Comparison of ENCODE assay signal across 8 cellular contexts in the genomic region with DNA sequence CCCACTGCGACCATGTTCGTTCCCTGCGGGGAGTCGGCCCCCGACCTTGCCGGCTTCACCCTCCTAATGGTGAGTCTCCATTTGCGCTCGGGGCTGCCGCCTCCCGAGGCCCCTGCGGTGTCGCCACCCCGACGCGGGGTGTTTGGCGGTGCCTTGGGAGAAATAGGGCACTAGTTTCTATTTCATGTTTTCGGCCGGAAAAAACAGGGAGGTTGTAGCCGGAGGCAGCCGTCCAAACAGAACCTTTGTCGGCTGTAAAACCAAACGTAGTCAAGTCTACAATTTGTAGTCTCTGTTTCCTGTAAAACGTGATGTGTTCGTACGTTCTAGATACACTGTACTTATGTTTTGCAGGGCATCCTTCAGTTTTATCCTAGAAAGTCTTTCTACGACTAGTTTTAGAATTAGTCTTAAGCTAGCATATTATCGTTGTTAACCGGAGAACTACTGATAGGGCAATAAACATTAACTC. TPM values are rescaled to one million over a fixed set of nuclear protein-coding genes. Genes with fewer than 3 reads are reported as not detected.
DNase-seq lines count a peak whose midpoint lies in the region; ATAC-seq and TF ChIP-seq lines count a peak whose summit lies in the region.

No MANE protein-coding gene starts in this region.

- no peak for TF ChIP-seq CTCF in CD4-positive, alpha-beta T cell (IDR thresholded peaks at IDR 0.05)
- TF ChIP-seq CTCF in HEK293 (tag by site-specific recombination; IDR thresholded peaks at IDR 0.05) = no peak
- TF ChIP-seq CTCF in thyroid gland (IDR thresholded peaks at IDR 0.05) = no peak
- no peak for TF ChIP-seq CTCF in GM10266 (IDR thresholded peaks at IDR 0.05; ENCODE audit: control insufficient read depth, insufficient read depth, low read depth, missing control alignments)

- H3K4me3 ChIP-seq in HEK293 (ENCODE audit: low read depth, low read length) (peak overlapping the region; percentile 87), thyroid gland (replicated peaks in 1 of 3) (peak overlapping the region; percentile 69 to 95 (median 80))

- no peaks in the 10 kb centered on the region for H3K9me3 Mint-ChIP-seq in CD4-positive, alpha-beta T cell
- no peaks in the 10 kb centered on the region for H3K9me3 Mint-ChIP-seq in activated naive CD8-positive, alpha-beta T cell (ENCODE audit: low read depth)

- DNase-seq in CD4-positive, alpha-beta T cell = no peak
- DNase-seq in thyroid gland = no peak
- DNase-seq in GM10266 (ENCODE audit: extremely low spot score) = no peak
- DNase-seq in Ammon's horn (ENCODE audit: low spot score) = no peak
- no peak for DNase-seq in NCI-H2196 treated with DMSO at 0.1 percent for 48 hours (lab: John Stamatoyannopoulos, UW; ENCODE audit: unreplicated experiment)

- H3K27ac ChIP-seq in CD4-positive, alpha-beta T cell (ENCODE audit: low read depth, low read length) = peak overlapping the region; percentile 88
- H3K27ac ChIP-seq in HEK293 (ENCODE audit: extremely low read depth, low read depth, low read length) (peak overlapping the region; percentile 99), layer of hippocampus (ENCODE audit: low read depth, low read length) (peak overlapping the region; percentile 100), thyroid gland (peak overlapping the region; percentile 97 to 99 (median 99))

- H3K9me3 ChIP-seq in CD4-positive, alpha-beta T cell (ENCODE audit: control insufficient read depth, low read length) = no peaks in the 10 kb centered on the region
- H3K9me3 ChIP-seq in HEK293 (ENCODE audit: control insufficient read depth, insufficient read depth, low read depth, low read length) (no peaks in the 10 kb centered on the region), thyroid gland (no peaks in the 10 kb centered on the region)

- ATAC-seq in CD4-positive, alpha-beta T cell (ENCODE audit: poor library complexity) = peak; percentile 49

- H3K36me3 Mint-ChIP-seq in CD4-positive, alpha-beta T cell (ENCODE audit: low read depth) = peaks cover 63% of the 10 kb centered on the region
- H3K36me3 Mint-ChIP-seq in activated naive CD8-positive, alpha-beta T cell = peaks cover 12% of the 10 kb centered on the region

- H3K36me3 ChIP-seq in HEK293 (ENCODE audit: control insufficient read depth in 2 of 2, insufficient read depth in 1 of 2, low read length in 2 of 2) (peaks cover 35 to 42% of the 10 kb centered on the region in 2 experiments), thyroid gland (peaks cover 8 to 18% of the 10 kb centered on the region in 2 donors)

- CTCF ChIA-PET in CD4-positive, alpha-beta T cell (lab: Charles Lee) = interaction anchor here (1.3 kb wide), 2 partner anchors 231 to 326 kb away, joined by 3 to 4 read pairs; a partner anchor contains a TSS
- CTCF ChIA-PET in HEK293 (lab: Yijun Ruan, JAX) = interaction anchor here (0.7 to 3.2 kb wide), 2 partner anchors 232 to 1048 kb away, joined by 3 to 12 read pairs; no protein-coding TSS in a partner anchor

- 0% methylated on average over 16 to 19 of the region's 28 CpGs for WGBS in thyroid gland, 2 donors

- no peaks in the 10 kb centered on the region for H3K27me3 ChIP-seq in CD4-positive, alpha-beta T cell (ENCODE audit: control insufficient read depth, insufficient read depth, low read length)
- no peaks in the 10 kb centered on the region for H3K27me3 ChIP-seq in layer of hippocampus (ENCODE audit: control insufficient read depth, insufficient read depth, low read length)
- H3K27me3 ChIP-seq in thyroid gland = no peaks in the 10 kb centered on the region

- no peak for TF ChIP-seq POLR2A in thyroid gland (IDR thresholded peaks at IDR 0.05)

- peaks cover 57% of the 10 kb centered on the region for H3K4me1 Mint-ChIP-seq in CD4-positive, alpha-beta T cell (ENCODE audit: low read depth)
- H3K4me1 Mint-ChIP-seq in activated naive CD8-positive, alpha-beta T cell (ENCODE audit: low read depth) = peaks cover 53% of the 10 kb centered on the region

- POLR2A ChIA-PET in CD4-positive, alpha-beta T cell (lab: Charles Lee) = interaction anchor here (0.7 to 3.3 kb wide), 9 partner anchors 12 to 910 kb away, joined by 3 to 40 read pairs (median 8); a partner anchor contains a TSS
- POLR2A ChIA-PET in HEK293 (lab: Yijun Ruan, JAX) = interaction anchor here (0.6 to 3.8 kb wide), 11 partner anchors 9 to 326 kb away, joined by 3 to 19 read pairs (median 3); a partner anchor contains a TSS

- peak overlapping the region; percentile 94 for H3K4me3 Mint-ChIP-seq in CD4-positive, alpha-beta T cell
- H3K4me3 Mint-ChIP-seq in activated naive CD8-positive, alpha-beta T cell = peak overlapping the region; percentile 97

- H3K27ac Mint-ChIP-seq in CD4-positive, alpha-beta T cell = peak overlapping the region; percentile 85
- peak overlapping the region; percentile 99 for H3K27ac Mint-ChIP-seq in activated naive CD8-positive, alpha-beta T cell

- no peaks in the 10 kb centered on the region for H3K27me3 Mint-ChIP-seq in CD4-positive, alpha-beta T cell
- no peaks in the 10 kb centered on the region for H3K27me3 Mint-ChIP-seq in activated naive CD8-positive, alpha-beta T cell

- H3K4me1 ChIP-seq in HEK293 (ENCODE audit: control insufficient read depth, insufficient read depth, low read length) (peaks cover 6% of the 10 kb centered on the region; the same call in 1 of the 2 replicates), thyroid gland (peaks cover 6 to 17% of the 10 kb centered on the region in 2 donors)

- intact Hi-C loops in CD4-positive, alpha-beta T cell (cut with DNase I, micrococcal nuclease) = loop anchor here (2.0 to 5.0 kb wide), 6 partner anchors 42 to 1024 kb away; a partner anchor contains a TSS
- intact Hi-C loops in thyroid gland (cut with DNase I) = no loop called here

TF ChIP-seq in HEK293, 187 proteins besides CTCF, POLR2A, EP300 and RAD21 (continues in another document):
- TF ChIP-seq KLF9 (tag by site-specific recombination; IDR thresholded peaks at IDR 0.05; ENCODE audit: low read depth) (no peak), ZEB2 (tag by site-specific recombination; IDR thresholded peaks at IDR 0.05) (peak; percentile 16; the same call in 1 of the 2 replicates), ZNF292 (tag by site-specific recombination; IDR thresholded peaks at IDR 0.05; ENCODE audit: borderline replicate concordance, low read depth) (no peak), ZNF747 (tag by site-specific recombination; IDR thresholded peaks at IDR 0.05) (no peak), ZNF585B (tag by site-specific recombination; IDR thresholded peaks at IDR 0.05) (no peak), ZNF530 (tag by site-specific recombination; IDR thresholded peaks at IDR 0.05; ENCODE audit: low read depth) (no peak), ZNF350 (tag by site-specific recombination; IDR thresholded peaks at IDR 0.05) (no peak), ZNF174 (tag by site-specific recombination; IDR thresholded peaks at IDR 0.05) (no peak), ZIC2 (tag by site-specific recombination; IDR thresholded peaks at IDR 0.05) (peak; percentile 94; the same call in 1 of the 2 replicates), ZNF214 (tag by site-specific recombination; IDR thresholded peaks at IDR 0.05; ENCODE audit: borderline replicate concordance) (no peak), ZNF785 (tag by site-specific recombination; IDR thresholded peaks at IDR 0.05) (no peak), ZBTB20 (tag by site-specific recombination; IDR thresholded peaks at IDR 0.05) (peak; percentile 55), ZXDB (tag by site-specific recombination; IDR thresholded peaks at IDR 0.05) (peak; percentile 76; the same call in 1 of the 2 replicates)
- TF ChIP-seq, protein P1, sequence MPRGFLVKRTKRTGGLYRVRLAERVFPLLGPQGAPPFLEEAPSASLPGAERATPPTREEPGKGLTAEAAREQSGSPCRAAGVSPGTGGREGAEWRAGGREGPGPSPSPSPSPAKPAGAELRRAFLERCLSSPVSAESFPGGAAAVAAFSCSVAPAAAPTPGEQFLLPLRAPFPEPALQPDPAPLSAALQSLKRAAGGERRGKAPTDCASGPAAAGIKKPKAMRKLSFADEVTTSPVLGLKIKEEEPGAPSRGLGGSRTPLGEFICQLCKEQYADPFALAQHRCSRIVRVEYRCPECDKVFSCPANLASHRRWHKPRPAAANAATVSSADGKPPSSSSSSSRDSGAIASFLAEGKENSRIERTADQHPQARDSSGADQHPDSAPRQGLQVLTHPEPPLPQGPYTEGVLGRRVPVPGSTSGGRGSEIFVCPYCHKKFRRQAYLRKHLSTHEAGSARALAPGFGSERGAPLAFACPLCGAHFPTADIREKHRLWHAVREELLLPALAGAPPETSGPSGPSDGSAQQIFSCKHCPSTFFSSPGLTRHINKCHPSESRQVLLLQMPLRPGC (tag by site-specific recombination; IDR thresholded peaks at IDR 0.05) = no peak
- TF ChIP-seq, protein P2, sequence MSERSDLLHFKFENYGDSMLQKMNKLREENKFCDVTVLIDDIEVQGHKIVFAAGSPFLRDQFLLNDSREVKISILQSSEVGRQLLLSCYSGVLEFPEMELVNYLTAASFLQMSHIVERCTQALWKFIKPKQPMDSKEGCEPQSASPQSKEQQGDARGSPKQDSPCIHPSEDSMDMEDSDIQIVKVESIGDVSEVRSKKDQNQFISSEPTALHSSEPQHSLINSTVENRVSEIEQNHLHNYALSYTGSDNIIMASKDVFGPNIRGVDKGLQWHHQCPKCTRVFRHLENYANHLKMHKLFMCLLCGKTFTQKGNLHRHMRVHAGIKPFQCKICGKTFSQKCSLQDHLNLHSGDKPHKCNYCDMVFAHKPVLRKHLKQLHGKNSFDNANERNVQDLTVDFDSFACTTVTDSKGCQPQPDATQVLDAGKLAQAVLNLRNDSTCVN (tag by site-specific recombination; optimal IDR thresholded peaks at IDR 0.05) = no peak
- TF ChIP-seq, protein P3, sequence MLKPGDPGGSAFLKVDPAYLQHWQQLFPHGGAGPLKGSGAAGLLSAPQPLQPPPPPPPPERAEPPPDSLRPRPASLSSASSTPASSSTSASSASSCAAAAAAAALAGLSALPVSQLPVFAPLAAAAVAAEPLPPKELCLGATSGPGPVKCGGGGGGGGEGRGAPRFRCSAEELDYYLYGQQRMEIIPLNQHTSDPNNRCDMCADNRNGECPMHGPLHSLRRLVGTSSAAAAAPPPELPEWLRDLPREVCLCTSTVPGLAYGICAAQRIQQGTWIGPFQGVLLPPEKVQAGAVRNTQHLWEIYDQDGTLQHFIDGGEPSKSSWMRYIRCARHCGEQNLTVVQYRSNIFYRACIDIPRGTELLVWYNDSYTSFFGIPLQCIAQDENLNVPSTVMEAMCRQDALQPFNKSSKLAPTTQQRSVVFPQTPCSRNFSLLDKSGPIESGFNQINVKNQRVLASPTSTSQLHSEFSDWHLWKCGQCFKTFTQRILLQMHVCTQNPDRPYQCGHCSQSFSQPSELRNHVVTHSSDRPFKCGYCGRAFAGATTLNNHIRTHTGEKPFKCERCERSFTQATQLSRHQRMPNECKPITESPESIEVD (tag by site-specific recombination; IDR thresholded peaks at IDR 0.05) = no peak

RNA-seq across cellular contexts. Expression of a gene that starts 0.3 kb away (rescaled TPM):
- 10 to 100 TPM; 58.4 to 61.7 TPM for total RNA-seq in CD4-positive, alpha-beta T cell
- total RNA-seq in thyroid gland = 10 to 100 TPM; 65.7 to 86.1 (median 69.7) TPM

RNA-seq across cellular contexts. Expression of a gene that starts 0.6 kb away (rescaled TPM):
- 1 to 10 TPM; 8.0 to 8.7 TPM for total RNA-seq in CD4-positive, alpha-beta T cell
- total RNA-seq in thyroid gland = 10 to 100 TPM in 1 of 4 donors, 1 to 10 TPM in 3; 7.0 to 10.0 (median 9.3) TPM

RNA-seq across cellular contexts. Expression of a gene that starts 45.2 kb away (rescaled TPM):
- total RNA-seq in CD4-positive, alpha-beta T cell = 1 to 10 TPM in 1 of 2 experiments, under 1 TPM in 1; 0.99 to 1.4 TPM
- 10 to 100 TPM; 25.3 to 39.5 (median 30.6) TPM for total RNA-seq in thyroid gland

Comparison
In these comparisons a context has a peak if more than half of its experiments do, and no peak if none do; other contexts are left out.
1. RNA of a gene that starts 45.2 kb away (total RNA-seq): 25.3 to 39.5 TPM in thyroid gland; 0.99 to 1.4 TPM in CD4-positive, alpha-beta T cell; every median in the first group is over 10 times any median in the second.
2. Peak in every context shown above with its lines, with median percentiles within 50 percentile points of each other: H3K27ac ChIP-seq.